Comparison of ENCODE assay signal across 16 cellular contexts in genomic region chr15:36790891-36791290, GRCh38.
DNase-seq lines count a peak whose midpoint lies in the region; ATAC-seq, FAIRE-seq and TF ChIP-seq lines count a peak whose summit lies in the region.
"Had no signal": no experiment of that assay in that cellular context is flagged by ENCODE, and none has a peak within 500 bp of the region (broad histone marks: within the 10 kb centered on the region; RNA-seq: fewer than 3 reads in every experiment).

No MANE protein-coding gene starts in this region.

- H3K27ac ChIP-seq in cardiac muscle cell (peak overlapping the region; percentile 86), right atrium auricular region (no peak overlapping the region), endothelial cell of umbilical vein (ENCODE audit: insufficient read depth, low read depth, low read length) (no peak overlapping the region), gastrocnemius medialis (no peak overlapping the region)
- H3K27ac ChIP-seq: 22Rv1; BLaER1 treated with 17β-estradiol and CSF1 and Interleukin-3, amounts not matched to agents 10 nM and 100 nM had no signal

- H3K27me3 Mint-ChIP-seq in nephron progenitor cell (ENCODE audit: low read depth, poor library complexity), result peaks cover 1% of the 10 kb centered on the region
- H3K27me3 Mint-ChIP-seq: CD4-positive, CD25-positive, alpha-beta regulatory T cell had no signal

- H3K36me3 Mint-ChIP-seq in nephron progenitor cell (ENCODE audit: low read depth), result peaks cover 11% of the 10 kb centered on the region

- peaks cover 34% of the 10 kb centered on the region for H3K4me1 Mint-ChIP-seq in nephron progenitor cell

- no peaks in the 10 kb centered on the region for H3K27me3 ChIP-seq in cardiac muscle cell
- H3K27me3 ChIP-seq in right atrium auricular region, result no peaks in the 10 kb centered on the region
- no peaks in the 10 kb centered on the region for H3K27me3 ChIP-seq in endothelial cell of umbilical vein (ENCODE audit: control insufficient read depth in 2 of 2, insufficient read depth in 2 of 2, low read length in 2 of 2)
- H3K27me3 ChIP-seq in gastrocnemius medialis, result no peaks in the 10 kb centered on the region
- H3K27me3 ChIP-seq: BLaER1 treated with 17β-estradiol and CSF1 and Interleukin-3, amounts not matched to agents 10 nM and 100 nM had no signal

- H3K4me1 ChIP-seq in cardiac muscle cell (ENCODE audit: low read depth) (peaks cover 48% of the 10 kb centered on the region), right atrium auricular region (no peaks in the 10 kb centered on the region), endothelial cell of umbilical vein (ENCODE audit: control insufficient read depth, extremely low read depth, insufficient read depth, low read length) (peaks cover 11% of the 10 kb centered on the region), gastrocnemius medialis (no peaks in the 10 kb centered on the region)
- H3K4me1 ChIP-seq: BLaER1 treated with 17β-estradiol and CSF1 and Interleukin-3, amounts not matched to agents 10 nM and 100 nM; HAP-1 had no signal

- H3K27ac Mint-ChIP-seq in nephron progenitor cell, result peak overlapping the region; percentile 73
- H3K27ac Mint-ChIP-seq: CD4-positive, CD25-positive, alpha-beta regulatory T cell had no signal

- TF ChIP-seq CTCF in cardiac muscle cell (IDR thresholded peaks at IDR 0.05; ENCODE audit: low read depth, low read length) (no peak), right atrium auricular region (IDR thresholded peaks at IDR 0.05) (no peak), endothelial cell of umbilical vein (IDR thresholded peaks at IDR 0.05; ENCODE audit: extremely low read depth in 1 of 2, insufficient read depth in 1 of 2, low read depth in 1 of 2, low read length in 2 of 2) (no peak), nephron progenitor cell (IDR thresholded peaks at IDR 0.05) (no peak), gastrocnemius medialis (IDR thresholded peaks at IDR 0.05 in 4 of 5, conservative IDR thresholded peaks at IDR 0.05 in 1 of 5) (no peak)

- H3K4me2 ChIP-seq in endothelial cell of umbilical vein (ENCODE audit: insufficient read depth, low read length), result no peak overlapping the region
- H3K4me2 ChIP-seq: BLaER1 treated with 17β-estradiol and CSF1 and Interleukin-3, amounts not matched to agents 10 nM and 100 nM had no signal

- CTCF ChIA-PET in endothelial cell of umbilical vein (lab: Charles Lee), result interaction anchor here (1.3 kb wide), 1 partner anchor 9 kb away, joined by 4 read pairs; no protein-coding TSS in a partner anchor

- dilution Hi-C loops in endothelial cell of umbilical vein (cut with MboI; ENCODE audit: extremely low pct_ligation_motif_present, low sequenced_read_pairs), result no loop called here

- no peak for ATAC-seq in GM18519 (IDR thresholded peaks at IDR 0.05; ENCODE audit: low FRiP score, unreplicated experiment)
- no peak for ATAC-seq in gastrocnemius medialis
- ATAC-seq: HepG2 had no signal

- in situ Hi-C loops in gastrocnemius medialis (cut with MboI; ENCODE audit: low sequenced_read_pairs in 4 of 4), result no loop called here

- POLR2A ChIA-PET in endothelial cell of umbilical vein (lab: Charles Lee), result no interaction called here

- H3K9me3 ChIP-seq in cardiac muscle cell (ENCODE audit: low read depth) (no peaks in the 10 kb centered on the region), right atrium auricular region (no peaks in the 10 kb centered on the region), endothelial cell of umbilical vein (replicated peaks; ENCODE audit: control insufficient read depth, insufficient read depth, low read length) (no peaks in the 10 kb centered on the region), gastrocnemius medialis (no peaks in the 10 kb centered on the region)
- H3K9me3 ChIP-seq: BLaER1 treated with 17β-estradiol and CSF1 and Interleukin-3, amounts not matched to agents 10 nM and 100 nM; HAP-1 had no signal

- TF ChIP-seq POLR2A in endothelial cell of umbilical vein (IDR thresholded peaks at IDR 0.05; ENCODE audit: low read depth, low read length) (no peak), gastrocnemius medialis (IDR thresholded peaks at IDR 0.05) (no peak)

- no peak overlapping the region for H2AFZ ChIP-seq in endothelial cell of umbilical vein (ENCODE audit: low read depth, low read length)

- DNase-seq in cardiac muscle cell (ENCODE audit: low read depth in 1 of 2, low spot score in 1 of 2) (no peak), right atrium auricular region (ENCODE audit: low spot score) (no peak), HT-29 (ENCODE audit: low spot score) (peak; percentile 21), endothelial cell of umbilical vein (ENCODE audit: low read depth, low spot score) (peak; percentile 49), nephron progenitor cell (no peak), gastrocnemius medialis (no peak), NCI-H748 (lab: John Stamatoyannopoulos, UW; ENCODE audit: unreplicated experiment) (no peak)
- DNase-seq: CD4-positive, CD25-positive, alpha-beta regulatory T cell; DMS53; GOT3 had no signal

- H3K4me3 Mint-ChIP-seq in nephron progenitor cell, result no peak overlapping the region
- H3K4me3 Mint-ChIP-seq: CD4-positive, CD25-positive, alpha-beta regulatory T cell had no signal

- no TSS peak for BruUV-seq in endothelial cell of umbilical vein (replicated peaks; lab: Mats Ljungman, UMichigan)

- H3K79me2 ChIP-seq in endothelial cell of umbilical vein (ENCODE audit: control insufficient read depth, insufficient read depth, low read length), result no peaks in the 10 kb centered on the region

- no peak overlapping the region for H3K4me3 ChIP-seq in cardiac muscle cell
- no peak overlapping the region for H3K4me3 ChIP-seq in right atrium auricular region
- no peak overlapping the region for H3K4me3 ChIP-seq in endothelial cell of umbilical vein (replicated peaks in 1 of 3; ENCODE audit: insufficient read depth in 1 of 3, low read depth in 1 of 3, low read length in 3 of 3)
- no peak overlapping the region for H3K4me3 ChIP-seq in gastrocnemius medialis
- H3K4me3 ChIP-seq: BLaER1 treated with 17β-estradiol and CSF1 and Interleukin-3, amounts not matched to agents 10 nM and 100 nM; HAP-1 had no signal

- H4K20me1 ChIP-seq in endothelial cell of umbilical vein (replicated peaks; ENCODE audit: control insufficient read depth, extremely low read depth, insufficient read depth, low read length), result no peaks in the 10 kb centered on the region
- H4K20me1 ChIP-seq: BLaER1 treated with 17β-estradiol and CSF1 and Interleukin-3, amounts not matched to agents 10 nM and 100 nM had no signal

- FAIRE-seq in endothelial cell of umbilical vein (lab: Jason Lieb, UNC), result peak; percentile 78
- FAIRE-seq: HepG2, HTR-8/SVneo had no signal

- H3K9ac ChIP-seq in endothelial cell of umbilical vein (replicated peaks; ENCODE audit: extremely low read depth, insufficient read depth, low read length), result no peak overlapping the region
- H3K9ac ChIP-seq: BLaER1 treated with 17β-estradiol and CSF1 and Interleukin-3, amounts not matched to agents 10 nM and 100 nM had no signal

- intact Hi-C loops in endothelial cell of umbilical vein (cut with micrococcal nuclease) (no loop called here), gastrocnemius medialis (cut with DNase I; ENCODE audit: low total_unique reads) (no loop called here)

- no peaks in the 10 kb centered on the region for H3K9me1 ChIP-seq in endothelial cell of umbilical vein (replicated peaks; ENCODE audit: control insufficient read depth, extremely low read depth, insufficient read depth, low read length)

- no peaks in the 10 kb centered on the region for H3K36me3 ChIP-seq in cardiac muscle cell
- no peaks in the 10 kb centered on the region for H3K36me3 ChIP-seq in right atrium auricular region
- no peaks in the 10 kb centered on the region for H3K36me3 ChIP-seq in endothelial cell of umbilical vein (ENCODE audit: control insufficient read depth in 2 of 2, extremely low read depth in 1 of 2, insufficient read depth in 2 of 2, low read length in 2 of 2)
- no peaks in the 10 kb centered on the region for H3K36me3 ChIP-seq in gastrocnemius medialis
- H3K36me3 ChIP-seq: BLaER1 treated with 17β-estradiol and CSF1 and Interleukin-3, amounts not matched to agents 10 nM and 100 nM; HAP-1 had no signal

- H3K9me3 Mint-ChIP-seq in nephron progenitor cell, result peaks cover 6% of the 10 kb centered on the region

TF ChIP-seq in endothelial cell of umbilical vein, 7 proteins besides CTCF, POLR2A, EP300 and RAD21:
- no peak for TF ChIP-seq MYC (IDR thresholded peaks at IDR 0.05; ENCODE audit: low read depth, low read length)
- no peak for TF ChIP-seq JUN (IDR thresholded peaks at IDR 0.05; ENCODE audit: borderline replicate concordance, insufficient read depth, insufficient read length, low read depth)
- no peak for TF ChIP-seq MAX (IDR thresholded peaks at IDR 0.05; ENCODE audit: insufficient read depth, insufficient read length)
- TF ChIP-seq FOS (IDR thresholded peaks at IDR 0.05; ENCODE audit: borderline replicate concordance, insufficient read depth, low read length), result no peak
- no peak for TF ChIP-seq EZH2 (IDR thresholded peaks at IDR 0.05; ENCODE audit: borderline replicate concordance, low read depth, low read length, severe bottlenecking)
- TF ChIP-seq GATA2 (IDR thresholded peaks at IDR 0.05; ENCODE audit: insufficient read depth, insufficient read length, low read depth, low read length), result no peak
- TF ChIP-seq POLR2AphosphoS5 (IDR thresholded peaks at IDR 0.05; ENCODE audit: insufficient read depth, low read depth, low read length), result no peak

Comparison
In these comparisons a context has a peak if more than half of its experiments do, and no peak if none do; other contexts are left out.
1. DNase-seq: peak in HT-29 (single experiment) and endothelial cell of umbilical vein (single experiment); none in cardiac muscle cell (0 of 2), right atrium auricular region (single experiment), nephron progenitor cell (single experiment), gastrocnemius medialis (0 of 2) and NCI-H748 (single experiment).